In genomic region chr2:263774-264492, GRCh38 we compare ENCODE assay signal across 8 cellular contexts. TPM values are rescaled to one million over a fixed set of nuclear protein-coding genes. Genes with fewer than 3 reads are reported as not detected.
DNase-seq lines count a peak whose midpoint lies in the region; ATAC-seq and TF ChIP-seq lines count a peak whose summit lies in the region.

TSS of gene SH3YL1 (minus strand) at chr2:264032. CDS start at chr2:263984, 48 bp downstream.

- H3K9me3 ChIP-seq in T-helper 17 cell (ENCODE audit: control insufficient read depth, low read length, poor library complexity, severe bottlenecking) (no peaks in the 10 kb centered on the region), body of pancreas (no peaks in the 10 kb centered on the region), spleen (peaks cover 0 to 2% (median 0%) of the 10 kb centered on the region in 8 donors)

- H3K4me1 ChIP-seq in body of pancreas (peaks cover 54% of the 10 kb centered on the region), spleen (peaks cover 21 to 81% (median 50%) of the 10 kb centered on the region in 6 donors)

- DNase-seq in NCI-H2081 (lab: John Stamatoyannopoulos, UW) (peak; percentile 39 to 75), NCI-H2081 treated with DMSO at 0.1 percent for 48 hours (lab: John Stamatoyannopoulos, UW) (no peak), T-helper 17 cell (peak; percentile 47 to 61 (median 59)), body of pancreas (peak; percentile 86 to 90 (median 88)), iPS-NIHi11 (ENCODE audit: low spot score) (peak; percentile 67), spleen (peak; percentile 92), HuH-7 (ENCODE audit: low spot score) (no peak)

- 1% methylated on average over 29 to 66 of the region's 77 CpGs for WGBS in body of pancreas, 2 donors
- 0 to 1% (median 1%) methylated on average over 29 to 77 of the region's 77 CpGs for WGBS in spleen, 5 donors

- intact Hi-C loops in body of pancreas (cut with DNase I): no loop called here
- intact Hi-C loops in spleen (cut with DNase I; ENCODE audit: low total_unique reads): no loop called here

- H3K4me3 Mint-ChIP-seq in T-helper 17 cell: peak within 1 kb of the TSS; percentile 92

- no peaks in the 10 kb centered on the region for H3K36me3 ChIP-seq in body of pancreas (replicated peaks in 1 of 2; ENCODE audit: insufficient read depth in 1 of 2, low read depth in 2 of 2)
- H3K36me3 ChIP-seq in spleen: no peaks in the 10 kb centered on the region

- peak within 1 kb of the TSS; percentile 90 for H3K27ac Mint-ChIP-seq in T-helper 17 cell

- peak within 1 kb of the TSS; percentile 96 to 99 (median 98) for H3K27ac ChIP-seq in body of pancreas
- H3K27ac ChIP-seq in spleen: peak within 1 kb of the TSS; percentile 77 to 94 (median 86)

- peak; percentile 14 for ATAC-seq in HG03196 (IDR thresholded peaks at IDR 0.05; ENCODE audit: unreplicated experiment)
- peak; percentile 46 for ATAC-seq in T-helper 17 cell
- ATAC-seq in body of pancreas: peak; percentile 68

- no peaks in the 10 kb centered on the region for H3K36me3 Mint-ChIP-seq in T-helper 17 cell (ENCODE audit: low read depth)

- H3K27me3 ChIP-seq in body of pancreas: no peaks in the 10 kb centered on the region
- H3K27me3 ChIP-seq in spleen (replicated peaks in 1 of 7): no peaks in the 10 kb centered on the region

- H3K4me1 Mint-ChIP-seq in T-helper 17 cell: peaks cover 18% of the 10 kb centered on the region

- TF ChIP-seq CTCF in body of pancreas (IDR thresholded peaks at IDR 0.05): no peak
- no peak for TF ChIP-seq CTCF in spleen (IDR thresholded peaks at IDR 0.05 in 8 of 11, conservative IDR thresholded peaks at IDR 0.05 in 3 of 11)

- TF ChIP-seq POLR2A in body of pancreas (IDR thresholded peaks at IDR 0.05): peak; percentile 60 to 93 (median 89)
- no peak for TF ChIP-seq POLR2A in spleen (IDR thresholded peaks at IDR 0.05)

- H3K4me3 ChIP-seq in body of pancreas (peak within 1 kb of the TSS; percentile 45 to 55), spleen (peak within 1 kb of the TSS; percentile 70 to 96 (median 85))

- H3K27me3 Mint-ChIP-seq in T-helper 17 cell: no peaks in the 10 kb centered on the region

RNA-seq across cellular contexts. Expression of gene SH3YL1, which starts in this region (rescaled TPM):
- total RNA-seq in T-helper 17 cell (10 to 100 TPM; 35.4 to 53.3 TPM), body of pancreas (100 to 1,000 TPM; 159 to 162 TPM), spleen (10 to 100 TPM; 31.0 to 72.8 (median 39.5) TPM)
- 10 to 100 TPM; 30.6 to 37.6 (median 33.3) TPM for polyA plus RNA-seq in spleen

Comparison
In these comparisons a context has a peak if more than half of its experiments do, and no peak if none do; other contexts are left out.
1. DNase-seq: peak in NCI-H2081 (2 of 2), T-helper 17 cell (3 of 3), body of pancreas (4 of 4), iPS-NIHi11 (single experiment) and spleen (single experiment); none in NCI-H2081 treated with DMSO at 0.1 percent for 48 hours (single experiment) and HuH-7 (single experiment).
2. ATAC-seq: peak in every context shown above with its lines; median percentile 68 in body of pancreas; 46 in T-helper 17 cell; 14 in HG03196.
3. POLR2A ChIP-seq: peak in body of pancreas (3 of 3); none in spleen (0 of 3).